19 cellular contexts compared by ENCODE assay signal in the genomic region with DNA sequence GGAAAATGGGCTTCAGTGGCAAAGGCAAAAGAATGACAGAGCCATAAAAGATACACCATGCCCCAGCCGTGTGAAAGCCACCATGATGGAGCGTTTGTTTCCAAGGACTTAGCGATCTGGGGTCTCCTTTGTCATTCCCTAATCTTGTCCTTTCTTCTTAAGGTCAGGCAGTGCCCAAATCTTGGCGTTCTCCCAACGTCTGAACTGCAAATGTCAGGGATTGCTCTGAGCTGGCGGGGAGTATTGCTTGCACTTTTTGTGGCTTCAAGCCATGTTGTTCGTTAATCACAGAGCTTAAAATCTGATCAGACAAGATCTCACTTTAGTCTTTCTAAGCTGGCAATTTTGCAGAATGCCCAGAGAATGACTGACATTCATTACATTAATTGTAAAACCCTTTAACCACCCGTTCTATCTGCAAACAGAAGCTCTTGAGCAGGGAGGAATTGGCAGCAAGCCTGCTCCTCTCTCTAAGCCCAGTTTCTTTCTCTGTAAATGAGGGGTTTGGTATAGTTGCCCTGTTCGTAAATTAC.
DNase-seq lines count a peak whose midpoint lies in the region; FAIRE-seq and TF ChIP-seq lines count a peak whose summit lies in the region.
"Had no signal": no experiment of that assay in that cellular context is flagged by ENCODE, and none has a peak within 500 bp of the region (broad histone marks: within the 10 kb centered on the region; RNA-seq: fewer than 3 reads in every experiment).

No MANE protein-coding gene starts in this region.

- in situ Hi-C loops in KBM-7 (cut with MboI; ENCODE audit: low pct_unique_long_range_greater_than_20kb, low sequenced_read_pairs), result no loop called here

- no peak for FAIRE-seq in D721Med (lab: Jason Lieb, UNC)
- FAIRE-seq: HTR-8/SVneo had no signal

- DNase-seq in DMS 273 treated with DMSO at 0.1 percent for 48 hours (lab: John Stamatoyannopoulos, UW) (peak; percentile 62), KBM-7 (peak; percentile 2), NCI-H748 (lab: John Stamatoyannopoulos, UW; ENCODE audit: unreplicated experiment) (peak; percentile 76), pons (ENCODE audit: low spot score) (peak; percentile 5), D721Med (ENCODE audit: insufficient read length, low spot score) (no peak), GM03348 (ENCODE audit: low spot score) (no peak), islet precursor cell (no peak), dedifferentiated amniotic fluid mesenchymal stem cell (ENCODE audit: extremely low spot score) (no peak)
- DNase-seq: activated B cell treated with CpG ODN at 0.5 μM for 24 hours; activated CD4-positive, alpha-beta T cell treated with anti-CD3 and anti-CD28 coated beads, Interleukin-2, amount 50 U/mL, for 4 hours; activated CD8-positive, alpha-beta memory T cell treated with anti-CD3 and anti-CD28 coated beads, Interleukin-2, amount 50 U/mL, for 48 hours; activated naive CD8-positive, alpha-beta T cell treated with anti-CD3 and anti-CD28 coated beads for 36 hours; CD8-positive, alpha-beta T cell; effector CD4-positive, alpha-beta T cell; erythroblast; stimulated activated CD4-positive, alpha-beta T cell treated with anti-CD3 and anti-CD28 coated beads, Interleukin-4, amount 100 ng/mL, for 24 hours; stimulated activated naive CD8-positive, alpha-beta T cell treated with anti-CD3 and anti-CD28 coated beads, Interleukin-15, Interleukin-2, amounts not matched to agents 100 U/mL and 50 U/mL, for 24 hours; trophoblast cell had no signal

- TF ChIP-seq CTCF in D721Med (IDR thresholded peaks at IDR 0.05; ENCODE audit: insufficient read depth, missing control alignments), result no peak

Comparison
In these comparisons a context has a peak if more than half of its experiments do, and no peak if none do; other contexts are left out.
1. DNase-seq: peak in DMS 273 treated with DMSO at 0.1 percent for 48 hours (single experiment), KBM-7 (single experiment), NCI-H748 (single experiment) and pons (single experiment); none in D721Med (single experiment), GM03348 (single experiment), islet precursor cell (single experiment) and dedifferentiated amniotic fluid mesenchymal stem cell (single experiment).